2 cellular contexts compared by ENCODE assay signal in the genomic region with DNA sequence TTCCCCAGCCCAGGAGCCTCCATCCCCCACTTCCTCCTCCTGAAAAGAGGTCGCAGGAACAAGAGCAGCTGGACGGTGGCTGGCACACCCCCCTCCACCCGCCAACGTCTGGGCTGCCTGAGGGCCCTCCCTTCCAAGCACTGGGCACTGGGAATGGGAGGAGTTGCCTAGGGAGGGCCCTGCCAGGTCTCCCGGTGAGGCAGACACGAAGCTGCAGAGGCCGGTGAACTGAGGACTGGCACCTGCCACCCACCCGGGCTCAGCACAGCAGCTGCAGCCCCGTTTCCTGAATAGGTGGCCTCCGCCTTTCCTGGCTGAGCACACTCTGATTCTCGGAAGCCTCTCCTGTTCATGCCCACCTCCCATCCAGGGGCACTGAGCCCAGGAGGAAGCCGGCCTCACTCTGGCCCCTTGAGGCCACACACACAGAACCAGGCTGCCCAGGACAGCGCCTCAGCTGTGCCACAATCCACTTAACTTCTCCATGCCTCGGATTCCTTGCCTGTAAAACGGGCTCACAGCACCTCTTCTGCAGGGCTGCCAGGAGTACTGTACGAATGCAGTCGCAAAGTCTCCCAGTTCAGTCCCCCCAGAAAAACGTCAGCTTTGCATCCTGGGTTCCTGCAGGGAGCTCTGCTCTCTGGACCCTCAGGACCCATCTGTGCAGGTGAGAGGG.
TF ChIP-seq lines count a peak whose summit lies in the region.

No MANE protein-coding gene starts in this region.

TF ChIP-seq in H1, 55 proteins besides CTCF, POLR2A, EP300 and RAD21:
- TF ChIP-seq ZNF274 (IDR thresholded peaks at IDR 0.05; ENCODE audit: borderline replicate concordance, extremely low read depth, low read length) (no peak), CBX5 (IDR thresholded peaks at IDR 0.05; ENCODE audit: low read depth, low read length) (no peak), BCL11A (IDR thresholded peaks at IDR 0.05; ENCODE audit: low read depth in 2 of 2, low read length in 2 of 2) (no peak), RFX5 (IDR thresholded peaks at IDR 0.05; ENCODE audit: borderline replicate concordance, low read depth, low read length) (no peak), RXRA (IDR thresholded peaks at IDR 0.05; ENCODE audit: insufficient read depth, low read depth, low read length) (no peak), CBX8 (IDR thresholded peaks at IDR 0.05; ENCODE audit: borderline replicate concordance, low read depth, low read length) (no peak), SIRT6 (IDR thresholded peaks at IDR 0.05; ENCODE audit: low read length) (no peak), POU5F1 (IDR thresholded peaks at IDR 0.05; ENCODE audit: low read depth, low read length) (no peak), TBP (IDR thresholded peaks at IDR 0.05; ENCODE audit: low read depth, low read length) (no peak), PHF8 (conservative IDR thresholded peaks at IDR 0.05; ENCODE audit: low read depth, low read length) (no peak), MAFK (IDR thresholded peaks at IDR 0.05; ENCODE audit: low read depth, low read length) (no peak)
- TF ChIP-seq, protein P1, sequence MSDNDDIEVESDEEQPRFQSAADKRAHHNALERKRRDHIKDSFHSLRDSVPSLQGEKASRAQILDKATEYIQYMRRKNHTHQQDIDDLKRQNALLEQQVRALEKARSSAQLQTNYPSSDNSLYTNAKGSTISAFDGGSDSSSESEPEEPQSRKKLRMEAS (IDR thresholded peaks at IDR 0.05): no peak
- TF ChIP-seq, protein P2, sequence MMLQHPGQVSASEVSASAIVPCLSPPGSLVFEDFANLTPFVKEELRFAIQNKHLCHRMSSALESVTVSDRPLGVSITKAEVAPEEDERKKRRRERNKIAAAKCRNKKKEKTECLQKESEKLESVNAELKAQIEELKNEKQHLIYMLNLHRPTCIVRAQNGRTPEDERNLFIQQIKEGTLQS (IDR thresholded peaks at IDR 0.05; ENCODE audit: insufficient read depth, low read depth, low read length): no peak
- TF ChIP-seq, protein P3, sequence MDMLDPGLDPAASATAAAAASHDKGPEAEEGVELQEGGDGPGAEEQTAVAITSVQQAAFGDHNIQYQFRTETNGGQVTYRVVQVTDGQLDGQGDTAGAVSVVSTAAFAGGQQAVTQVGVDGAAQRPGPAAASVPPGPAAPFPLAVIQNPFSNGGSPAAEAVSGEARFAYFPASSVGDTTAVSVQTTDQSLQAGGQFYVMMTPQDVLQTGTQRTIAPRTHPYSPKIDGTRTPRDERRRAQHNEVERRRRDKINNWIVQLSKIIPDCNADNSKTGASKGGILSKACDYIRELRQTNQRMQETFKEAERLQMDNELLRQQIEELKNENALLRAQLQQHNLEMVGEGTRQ (IDR thresholded peaks at IDR 0.05; ENCODE audit: low read length): no peak

TF ChIP-seq in neural cell, 6 proteins besides CTCF, POLR2A, EP300 and RAD21:
- TF ChIP-seq, protein P4, sequence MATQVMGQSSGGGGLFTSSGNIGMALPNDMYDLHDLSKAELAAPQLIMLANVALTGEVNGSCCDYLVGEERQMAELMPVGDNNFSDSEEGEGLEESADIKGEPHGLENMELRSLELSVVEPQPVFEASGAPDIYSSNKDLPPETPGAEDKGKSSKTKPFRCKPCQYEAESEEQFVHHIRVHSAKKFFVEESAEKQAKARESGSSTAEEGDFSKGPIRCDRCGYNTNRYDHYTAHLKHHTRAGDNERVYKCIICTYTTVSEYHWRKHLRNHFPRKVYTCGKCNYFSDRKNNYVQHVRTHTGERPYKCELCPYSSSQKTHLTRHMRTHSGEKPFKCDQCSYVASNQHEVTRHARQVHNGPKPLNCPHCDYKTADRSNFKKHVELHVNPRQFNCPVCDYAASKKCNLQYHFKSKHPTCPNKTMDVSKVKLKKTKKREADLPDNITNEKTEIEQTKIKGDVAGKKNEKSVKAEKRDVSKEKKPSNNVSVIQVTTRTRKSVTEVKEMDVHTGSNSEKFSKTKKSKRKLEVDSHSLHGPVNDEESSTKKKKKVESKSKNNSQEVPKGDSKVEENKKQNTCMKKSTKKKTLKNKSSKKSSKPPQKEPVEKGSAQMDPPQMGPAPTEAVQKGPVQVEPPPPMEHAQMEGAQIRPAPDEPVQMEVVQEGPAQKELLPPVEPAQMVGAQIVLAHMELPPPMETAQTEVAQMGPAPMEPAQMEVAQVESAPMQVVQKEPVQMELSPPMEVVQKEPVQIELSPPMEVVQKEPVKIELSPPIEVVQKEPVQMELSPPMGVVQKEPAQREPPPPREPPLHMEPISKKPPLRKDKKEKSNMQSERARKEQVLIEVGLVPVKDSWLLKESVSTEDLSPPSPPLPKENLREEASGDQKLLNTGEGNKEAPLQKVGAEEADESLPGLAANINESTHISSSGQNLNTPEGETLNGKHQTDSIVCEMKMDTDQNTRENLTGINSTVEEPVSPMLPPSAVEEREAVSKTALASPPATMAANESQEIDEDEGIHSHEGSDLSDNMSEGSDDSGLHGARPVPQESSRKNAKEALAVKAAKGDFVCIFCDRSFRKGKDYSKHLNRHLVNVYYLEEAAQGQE (IDR thresholded peaks at IDR 0.05; ENCODE audit: borderline replicate concordance): no peak
- no peak for TF ChIP-seq TAF1 (IDR thresholded peaks at IDR 0.05; ENCODE audit: low read depth)
- TF ChIP-seq MXI1 (conservative IDR thresholded peaks at IDR 0.05; ENCODE audit: poor library complexity, severe bottlenecking): no peak
- no peak for TF ChIP-seq POLR2AphosphoS5 (IDR thresholded peaks at IDR 0.05)
- no peak for TF ChIP-seq SMC3 (conservative IDR thresholded peaks at IDR 0.05; ENCODE audit: poor library complexity)
- no peak for TF ChIP-seq EZH2 (IDR thresholded peaks at IDR 0.05; ENCODE audit: borderline replicate concordance, insufficient read depth, low read length, poor library complexity, severe bottlenecking)
